ENCODE assay signal across 22 cellular contexts in genomic region chr11:73106347-73106746, GRCh38.
"Had no signal": no experiment of that assay in that cellular context is flagged by ENCODE, and none has a peak within 500 bp of the region (broad histone marks: within the 10 kb centered on the region; RNA-seq: fewer than 3 reads in every experiment).

No MANE protein-coding gene starts in this region.

- H3K4me3 Mint-ChIP-seq: effector memory CD8-positive, alpha-beta T cell; immature natural killer cell; natural killer cell treated with Interleukin-12 subunit alpha and Interleukin-12 subunit beta and Interleukin-15 and Interleukin-18, amount 100 ng/mL, for 72 hours; neural crest cell had no signal

- H3K27ac Mint-ChIP-seq: effector memory CD8-positive, alpha-beta T cell; natural killer cell treated with Interleukin-12 subunit alpha and Interleukin-12 subunit beta and Interleukin-15 and Interleukin-18, amount 100 ng/mL, for 72 hours had no signal

- H3K4me1 Mint-ChIP-seq: neural crest cell had no signal

- H3K27me3 ChIP-seq: neutrophil, pancreas, right lobe of liver, stomach, thyroid gland, vagina had no signal

- H3K27me3 Mint-ChIP-seq: effector memory CD8-positive, alpha-beta T cell; natural killer cell treated with Interleukin-12 subunit alpha and Interleukin-12 subunit beta and Interleukin-15 and Interleukin-18, amount 100 ng/mL, for 72 hours had no signal

- H3K36me3 ChIP-seq: lower lobe of right lung, neutrophil, pancreas, right lobe of liver, stomach, thyroid gland, vagina had no signal

- H3K9me3 ChIP-seq: lower lobe of right lung, neutrophil, pancreas, right lobe of liver, stomach, thyroid gland, vagina had no signal

- H3K4me3 ChIP-seq: lower lobe of right lung, pancreas, right lobe of liver, stomach, thyroid gland, vagina had no signal

- ATAC-seq: effector memory CD8-positive, alpha-beta T cell; left ventricle myocardium superior; lower lobe of right lung; natural killer cell treated with Interleukin-12 subunit alpha and Interleukin-12 subunit beta and Interleukin-15 and Interleukin-18, amount 100 ng/mL, for 72 hours; pancreas; right lobe of liver had no signal

- H3K4me1 ChIP-seq: lower lobe of right lung, right lobe of liver, stomach, thyroid gland, vagina had no signal

- DNase-seq: cortex of kidney; effector memory CD8-positive, alpha-beta T cell; erythroblast; hypothalamus; immature natural killer cell; islet precursor cell; kidney glomerular epithelial cell; left ventricle myocardium superior; lower lobe of right lung; pancreas; retina; right lobe of liver; small intestine; stimulated activated CD4-positive, alpha-beta T cell treated with anti-CD3 and anti-CD28 coated beads, Interleukin-15, amount 100 ng/mL, for 24 hours; stimulated activated CD4-positive, alpha-beta T cell treated with anti-CD3 and anti-CD28 coated beads, Interleukin-2, amount 100 ng/mL, for 48 hours; stimulated activated naive CD4-positive, alpha-beta T cell treated with Interleukin-2 at 50 U/mL for 16 hours; stomach; thyroid gland had no signal

- H3K27ac ChIP-seq: lower lobe of right lung, neutrophil, pancreas, right lobe of liver, stomach, thyroid gland, vagina had no signal
